31 cellular contexts compared by ENCODE assay signal in genomic region chr10:56316603-56317002, GRCh38.
"Had no signal": no experiment of that assay in that cellular context is flagged by ENCODE, and none has a peak within 500 bp of the region (broad histone marks: within the 10 kb centered on the region; RNA-seq: fewer than 3 reads in every experiment).

No MANE protein-coding gene starts in this region.

- H3K4me2 ChIP-seq: hepatocyte had no signal

- H3K79me2 ChIP-seq: hepatocyte had no signal

- H2AFZ ChIP-seq: hepatocyte had no signal

- H3K4me1 ChIP-seq: colonic mucosa, gastroesophageal sphincter, heart right ventricle had no signal

- H3K27me3 ChIP-seq: brain microvascular endothelial cell, cardiac muscle cell, colonic mucosa, esophagus squamous epithelium, gastroesophageal sphincter, heart right ventricle, hepatocyte had no signal

- H3K9me3 ChIP-seq: colonic mucosa, esophagus squamous epithelium, gastroesophageal sphincter had no signal

- FAIRE-seq: astrocyte, endometrium, endothelial cell of umbilical vein, TTC549 had no signal

- DNase-seq: activated B cell treated with CpG ODN at 0.5 μM for 24 hours; activated CD4-positive, alpha-beta T cell treated with anti-CD3 and anti-CD28 coated beads for 48 hours; activated CD4-positive, alpha-beta T cell treated with anti-CD3 and anti-CD28 coated beads, Interleukin-2, amount 50 U/mL, for 1 hour; activated CD4-positive, alpha-beta T cell treated with anti-CD3 and anti-CD28 coated beads, Interleukin-2, amount 50 U/mL, for 48 hours; activated CD8-positive, alpha-beta memory T cell treated with anti-CD3 and anti-CD28 coated beads for 24 hours; activated CD8-positive, alpha-beta T cell treated with anti-CD3 and anti-CD28 coated beads for 36 hours; activated effector memory CD4-positive, alpha-beta T cell treated with Interleukin-2 at 50 U/mL for 16 hours; activated gamma-delta T cell treated with Interleukin-2 at 50 U/mL for 16 hours; activated naive CD4-positive, alpha-beta T cell treated with anti-CD3 and anti-CD28 coated beads, Interleukin-2, amount 50 U/mL, for 16 hours; activated naive CD4-positive, alpha-beta T cell treated with Interleukin-2 at 50 U/mL for 16 hours; activated T-cell treated with anti-CD3 and anti-CD28 coated beads, Interleukin-2, amount 50 U/mL, for 4 hours; amniotic stem cell; anterior cingulate cortex; brain microvascular endothelial cell; central memory CD4-positive, alpha-beta T cell; cerebellar nuclear complex; colonic mucosa; effector CD8-positive, alpha-beta T cell; erythroblast; esophagus squamous epithelium; foreskin melanocyte; heart right ventricle; T-helper 2 cell had no signal

- H3K27ac ChIP-seq: brain microvascular endothelial cell, cardiac muscle cell, colonic mucosa, esophagus squamous epithelium, gastroesophageal sphincter, heart right ventricle, hepatocyte, VCaP had no signal

- H3K36me3 ChIP-seq: brain microvascular endothelial cell, cardiac muscle cell, colonic mucosa, esophagus squamous epithelium, gastroesophageal sphincter, heart right ventricle had no signal

- H3K4me3 ChIP-seq: cardiac muscle cell, colonic mucosa, esophagus squamous epithelium, gastroesophageal sphincter, heart right ventricle, hepatocyte had no signal
